Comparison of ENCODE assay signal across 8 cellular contexts in the genomic region with DNA sequence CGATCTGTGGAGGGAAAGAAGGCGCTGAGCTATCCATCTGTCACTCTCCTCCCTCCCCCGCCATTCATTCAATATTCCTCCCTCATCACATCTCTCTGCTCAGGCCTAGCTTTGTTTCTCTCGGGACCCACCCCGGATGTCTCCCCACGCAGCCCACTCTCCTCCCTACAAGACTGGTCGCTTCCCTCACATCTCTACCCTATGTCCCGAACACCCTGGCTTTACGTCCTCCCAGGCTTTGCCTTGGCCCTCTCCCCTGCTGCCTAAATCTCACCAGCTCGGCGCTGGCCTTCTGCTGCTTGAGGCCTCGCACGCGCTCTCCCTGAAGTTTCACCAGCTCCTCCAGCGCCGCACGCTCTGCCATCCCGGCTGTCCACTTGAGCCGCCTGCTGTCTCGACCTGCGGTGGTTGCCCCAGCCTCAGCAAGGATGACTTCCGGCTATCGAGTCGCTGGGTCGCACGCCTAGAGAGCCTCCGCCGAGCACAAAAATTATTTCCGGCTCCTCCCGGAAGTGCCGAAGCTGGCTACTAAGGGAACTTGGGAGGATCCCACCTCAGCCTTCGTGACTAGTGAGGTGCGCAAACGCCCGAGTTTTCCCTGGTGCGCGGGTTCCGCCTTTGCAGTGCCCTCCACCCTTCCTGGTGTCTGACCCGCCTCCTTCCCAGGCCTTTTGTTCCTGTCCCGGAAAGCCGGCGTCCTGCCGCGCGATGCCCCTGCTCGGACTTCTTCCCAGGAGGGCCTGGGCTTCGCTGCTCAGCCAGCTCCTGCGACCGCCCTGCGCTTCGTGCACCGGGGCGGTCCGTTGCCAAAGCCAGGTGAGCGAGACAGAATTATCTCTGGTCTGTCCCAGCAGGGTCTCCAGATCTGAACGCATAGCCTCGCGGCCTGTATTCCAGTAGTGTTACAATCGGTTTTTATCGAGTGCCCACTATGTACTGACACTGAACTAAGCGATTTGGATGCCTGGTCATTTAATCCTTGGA. TPM values are rescaled to one million over a fixed set of nuclear protein-coding genes. Genes with fewer than 3 reads are reported as not detected.
DNase-seq lines count a peak whose midpoint lies in the region; ATAC-seq and TF ChIP-seq lines count a peak whose summit lies in the region.

A gene with protein sequence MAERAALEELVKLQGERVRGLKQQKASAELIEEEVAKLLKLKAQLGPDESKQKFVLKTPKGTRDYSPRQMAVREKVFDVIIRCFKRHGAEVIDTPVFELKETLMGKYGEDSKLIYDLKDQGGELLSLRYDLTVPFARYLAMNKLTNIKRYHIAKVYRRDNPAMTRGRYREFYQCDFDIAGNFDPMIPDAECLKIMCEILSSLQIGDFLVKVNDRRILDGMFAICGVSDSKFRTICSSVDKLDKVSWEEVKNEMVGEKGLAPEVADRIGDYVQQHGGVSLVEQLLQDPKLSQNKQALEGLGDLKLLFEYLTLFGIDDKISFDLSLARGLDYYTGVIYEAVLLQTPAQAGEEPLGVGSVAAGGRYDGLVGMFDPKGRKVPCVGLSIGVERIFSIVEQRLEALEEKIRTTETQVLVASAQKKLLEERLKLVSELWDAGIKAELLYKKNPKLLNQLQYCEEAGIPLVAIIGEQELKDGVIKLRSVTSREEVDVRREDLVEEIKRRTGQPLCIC (minus strand): TSS at position 430 of the 984 bp plus-strand sequence. CDS start 66 bp downstream, at position 364.
A gene with protein sequence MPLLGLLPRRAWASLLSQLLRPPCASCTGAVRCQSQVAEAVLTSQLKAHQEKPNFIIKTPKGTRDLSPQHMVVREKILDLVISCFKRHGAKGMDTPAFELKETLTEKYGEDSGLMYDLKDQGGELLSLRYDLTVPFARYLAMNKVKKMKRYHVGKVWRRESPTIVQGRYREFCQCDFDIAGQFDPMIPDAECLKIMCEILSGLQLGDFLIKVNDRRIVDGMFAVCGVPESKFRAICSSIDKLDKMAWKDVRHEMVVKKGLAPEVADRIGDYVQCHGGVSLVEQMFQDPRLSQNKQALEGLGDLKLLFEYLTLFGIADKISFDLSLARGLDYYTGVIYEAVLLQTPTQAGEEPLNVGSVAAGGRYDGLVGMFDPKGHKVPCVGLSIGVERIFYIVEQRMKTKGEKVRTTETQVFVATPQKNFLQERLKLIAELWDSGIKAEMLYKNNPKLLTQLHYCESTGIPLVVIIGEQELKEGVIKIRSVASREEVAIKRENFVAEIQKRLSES (plus strand): TSS at position 515 of the 984 bp plus-strand sequence. CDS start 194 bp downstream, at position 709.

- DNase-seq in NCI-H1092 (lab: John Stamatoyannopoulos, UW): peak; percentile 79
- peak; percentile 88 for DNase-seq in SKM-1 treated with dmso at 0.1 percent for 144 hours (lab: John Stamatoyannopoulos, UW; ENCODE audit: unreplicated experiment)
- DNase-seq in activated naive CD8-positive, alpha-beta T cell treated with anti-CD3 and anti-CD28 coated beads for 36 hours: peak; percentile 87
- DNase-seq in glutamatergic neuron: peak; percentile 93
- peak; percentile 98 for DNase-seq in osteoblast (ENCODE audit: insufficient read length, low spot score, missing footprints)
- DNase-seq in thoracic aorta (ENCODE audit: low spot score): peak; percentile 74

- H2AFZ ChIP-seq in osteoblast (ENCODE audit: low read length): peak within 1 kb of the TSS; percentile 99

- H3K79me2 ChIP-seq in osteoblast (ENCODE audit: insufficient read depth, low read length): peaks cover 75% of the 10 kb centered on the region

- peaks cover 18% of the 10 kb centered on the region for H3K36me3 Mint-ChIP-seq in activated naive CD8-positive, alpha-beta T cell treated with anti-CD3 and anti-CD28 coated beads for 36 hours
- H3K36me3 Mint-ChIP-seq in glutamatergic neuron (ENCODE audit: unreplicated experiment): no peaks in the 10 kb centered on the region

- H3K27me3 ChIP-seq in osteoblast (ENCODE audit: insufficient read depth, low read length) (no peaks in the 10 kb centered on the region), thoracic aorta (replicated peaks; ENCODE audit: insufficient read depth) (no peaks in the 10 kb centered on the region)

- H3K4me3 ChIP-seq in GM08714 (ENCODE audit: low read length): peak within 1 kb of the TSS; percentile 83
- peak within 1 kb of the TSS; percentile 90 for H3K4me3 ChIP-seq in osteoblast (ENCODE audit: insufficient read depth, low read length)
- H3K4me3 ChIP-seq in thoracic aorta: peak within 1 kb of the TSS; percentile 85

- peaks cover 6% of the 10 kb centered on the region for H4K20me1 ChIP-seq in osteoblast (ENCODE audit: insufficient read depth, low read length)

- H3K27me3 Mint-ChIP-seq in activated naive CD8-positive, alpha-beta T cell treated with anti-CD3 and anti-CD28 coated beads for 36 hours: no peaks in the 10 kb centered on the region
- H3K27me3 Mint-ChIP-seq in glutamatergic neuron (ENCODE audit: unreplicated experiment): peaks cover 13% of the 10 kb centered on the region

- peaks cover 31% of the 10 kb centered on the region for H3K4me1 Mint-ChIP-seq in activated naive CD8-positive, alpha-beta T cell treated with anti-CD3 and anti-CD28 coated beads for 36 hours
- H3K4me1 Mint-ChIP-seq in glutamatergic neuron (ENCODE audit: low read depth, unreplicated experiment): peaks cover 11% of the 10 kb centered on the region

- H3K4me1 ChIP-seq in osteoblast (ENCODE audit: insufficient read depth, low read length) (peaks cover 12% of the 10 kb centered on the region), thoracic aorta (ENCODE audit: control insufficient read depth in 1 of 2, low read depth in 2 of 2) (peaks cover 12 to 30% of the 10 kb centered on the region in 2 donors)

- peak within 1 kb of the TSS; percentile 99 for H3K27ac Mint-ChIP-seq in activated naive CD8-positive, alpha-beta T cell treated with anti-CD3 and anti-CD28 coated beads for 36 hours
- peak within 1 kb of the TSS; percentile 100 for H3K27ac Mint-ChIP-seq in glutamatergic neuron (ENCODE audit: unreplicated experiment)

- H3K27ac ChIP-seq in osteoblast (ENCODE audit: low read depth, low read length): peak within 1 kb of the TSS; percentile 74
- H3K27ac ChIP-seq in thoracic aorta: peak within 1 kb of the TSS; percentile 71 to 81

- ATAC-seq in HG02588 (IDR thresholded peaks at IDR 0.05; ENCODE audit: unreplicated experiment): peak; percentile 97
- ATAC-seq in thoracic aorta (ENCODE audit: insufficient number of reproducible peaks, low FRiP score, low read depth): peak; percentile 92

- H3K9me3 ChIP-seq in osteoblast (ENCODE audit: low read depth, low read length) (no peaks in the 10 kb centered on the region), thoracic aorta (no peaks in the 10 kb centered on the region)

- H3K9me3 Mint-ChIP-seq in activated naive CD8-positive, alpha-beta T cell treated with anti-CD3 and anti-CD28 coated beads for 36 hours: no peaks in the 10 kb centered on the region
- H3K9me3 Mint-ChIP-seq in glutamatergic neuron (ENCODE audit: unreplicated experiment): peaks cover 11% of the 10 kb centered on the region

- H3K36me3 ChIP-seq in osteoblast (ENCODE audit: insufficient read depth, low read length): peaks cover 49% of the 10 kb centered on the region
- peaks cover 32% of the 10 kb centered on the region for H3K36me3 ChIP-seq in thoracic aorta

- TF ChIP-seq CTCF in glutamatergic neuron (IDR thresholded peaks at IDR 0.05; ENCODE audit: partially characterized antibody, unreplicated experiment): no peak
- no peak for TF ChIP-seq CTCF in osteoblast (IDR thresholded peaks at IDR 0.05; ENCODE audit: extremely low read depth, low read depth, low read length)
- no peak for TF ChIP-seq CTCF in thoracic aorta (IDR thresholded peaks at IDR 0.05)

- H3K4me2 ChIP-seq in osteoblast (ENCODE audit: insufficient read depth, low read length): peak within 1 kb of the TSS; percentile 95

- H3K4me3 Mint-ChIP-seq in activated naive CD8-positive, alpha-beta T cell treated with anti-CD3 and anti-CD28 coated beads for 36 hours: peak within 1 kb of the TSS; percentile 100
- peak within 1 kb of the TSS; percentile 100 for H3K4me3 Mint-ChIP-seq in glutamatergic neuron (ENCODE audit: unreplicated experiment)

RNA-seq across cellular contexts. Expression of the first gene that starts in this region (rescaled TPM):
- 100 to 1,000 TPM in 1 of 2 experiments, 10 to 100 TPM in 1; 95.2 to 104 TPM for total RNA-seq in activated naive CD8-positive, alpha-beta T cell treated with anti-CD3 and anti-CD28 coated beads for 36 hours
- total RNA-seq in glutamatergic neuron (ENCODE audit: unreplicated experiment) (162 TPM), osteoblast (41.3 and 41.6 TPM in 2 replicates), thoracic aorta (10 to 100 TPM; 46.4 to 68.2 TPM)

RNA-seq across cellular contexts. Expression of the second gene that starts in this region (rescaled TPM):
- 10 to 100 TPM; 23.6 to 24.0 TPM for total RNA-seq in activated naive CD8-positive, alpha-beta T cell treated with anti-CD3 and anti-CD28 coated beads for 36 hours
- total RNA-seq in glutamatergic neuron (ENCODE audit: unreplicated experiment) (56.7 TPM), osteoblast (28.6 and 31.5 TPM in 2 replicates), thoracic aorta (10 to 100 TPM; 26.0 to 69.0 TPM)

Comparison
In these comparisons a context has a peak if more than half of its experiments do, and no peak if none do; other contexts are left out.
1. Peak in every context shown above with its lines: DNase-seq, ATAC-seq, H3K4me3 ChIP-seq and H3K27ac ChIP-seq.